ENCODE assay signal across 10 cellular contexts in the genomic region with DNA sequence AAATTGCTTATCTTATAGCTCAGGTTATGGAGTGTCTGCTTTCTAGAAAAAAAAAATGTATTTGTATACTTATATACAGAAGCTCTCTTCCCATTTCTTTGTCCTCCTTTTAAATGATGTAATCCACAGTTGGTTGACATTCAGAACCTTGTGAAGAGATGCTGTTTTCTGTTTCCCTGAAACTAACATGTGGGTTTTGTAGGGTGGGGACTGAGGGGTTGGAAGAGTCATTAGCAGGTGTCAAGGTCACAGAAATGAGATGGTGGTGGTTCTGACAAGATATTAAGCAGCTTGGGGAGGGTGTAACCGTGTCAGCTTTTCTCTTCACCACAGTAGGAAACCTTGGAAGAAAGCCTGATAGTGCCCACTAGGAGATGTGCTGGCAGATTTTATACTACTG. TPM values are rescaled to one million over a fixed set of nuclear protein-coding genes. Genes with fewer than 3 reads are reported as not detected.
DNase-seq lines count a peak whose midpoint lies in the region; ATAC-seq and TF ChIP-seq lines count a peak whose summit lies in the region.
"Had no signal": no experiment of that assay in that cellular context is flagged by ENCODE, and none has a peak within 500 bp of the region (broad histone marks: within the 10 kb centered on the region; RNA-seq: fewer than 3 reads in every experiment).

No MANE protein-coding gene starts in this region.

- H3K4me1 Mint-ChIP-seq in effector memory CD8-positive, alpha-beta T cell (ENCODE audit: low read depth in 2 of 2) = peaks cover 63 to 78% of the 10 kb centered on the region in 2 donors
- peaks cover 30% of the 10 kb centered on the region for H3K4me1 Mint-ChIP-seq in type B pancreatic cell (ENCODE audit: unreplicated experiment)

- TF ChIP-seq CTCF in type B pancreatic cell (conservative IDR thresholded peaks at IDR 0.05) (no peak), GM13977 (IDR thresholded peaks at IDR 0.05; ENCODE audit: extremely low read depth, insufficient read depth, missing control alignments) (no peak)

- H3K9me3 Mint-ChIP-seq in effector memory CD8-positive, alpha-beta T cell = no peaks in the 10 kb centered on the region
- no peaks in the 10 kb centered on the region for H3K9me3 Mint-ChIP-seq in type B pancreatic cell

- H3K27ac Mint-ChIP-seq in effector memory CD8-positive, alpha-beta T cell = peak overlapping the region; percentile 55 to 95
- peak overlapping the region; percentile 25 for H3K27ac Mint-ChIP-seq in type B pancreatic cell

- peak overlapping the region; percentile 80 to 88 for H3K4me3 Mint-ChIP-seq in effector memory CD8-positive, alpha-beta T cell
- H3K4me3 Mint-ChIP-seq in type B pancreatic cell = peak overlapping the region; percentile 65

- ATAC-seq in effector memory CD8-positive, alpha-beta T cell (replicated peaks) = peak; percentile 9

- DNase-seq in stimulated activated CD4-positive, alpha-beta T cell treated with anti-CD3 and anti-CD28 coated beads, Interleukin-4, amount 100 ng/mL, for 24 hours = peak; percentile 46
- no peak for DNase-seq in stimulated activated CD4-positive, alpha-beta T cell treated with anti-CD3 and anti-CD28 coated beads, Interleukin-12 subunit alpha, Interleukin-12 subunit beta, amount 100 ng/mL, for 4 hours
- DNase-seq in RKO (ENCODE audit: low spot score) (peak; percentile 15), type B pancreatic cell (ENCODE audit: extremely low spot score, unreplicated experiment) (no peak), 8988T (no peak), GM13977 (ENCODE audit: low spot score) (no peak), putamen (ENCODE audit: low spot score) (no peak)
- peak in 1 of 3 experiments; percentile 17 for DNase-seq in effector memory CD8-positive, alpha-beta T cell
- DNase-seq: hypothalamus, NCI-H2029 treated with DMSO at 0.1 percent for 48 hours had no signal

- no peaks in the 10 kb centered on the region for H3K27me3 Mint-ChIP-seq in effector memory CD8-positive, alpha-beta T cell
- H3K27me3 Mint-ChIP-seq in type B pancreatic cell = peaks cover 3% of the 10 kb centered on the region

- H3K36me3 Mint-ChIP-seq in effector memory CD8-positive, alpha-beta T cell (ENCODE audit: insufficient read depth) = peaks cover 28% of the 10 kb centered on the region
- peaks cover 6% of the 10 kb centered on the region for H3K36me3 Mint-ChIP-seq in type B pancreatic cell

- in situ Hi-C loops in GM13977 (cut with MboI; ENCODE audit: low pct_unique_long_range_greater_than_20kb, low sequenced_read_pairs, unreplicated experiment) = no loop called here

RNA-seq across cellular contexts. Expression of gene RASA2, which starts 2.4 kb away (rescaled TPM):
- total RNA-seq in type B pancreatic cell (ENCODE audit: low replicate concordance) = 14.3 and 20.3 TPM in 2 replicates

Comparison
In these comparisons a context has a peak if more than half of its experiments do, and no peak if none do; other contexts are left out.
1. DNase-seq: peak in stimulated activated CD4-positive, alpha-beta T cell treated with anti-CD3 and anti-CD28 coated beads, Interleukin-4, amount 100 ng/mL, for 24 hours (single experiment) and RKO (single experiment); none in stimulated activated CD4-positive, alpha-beta T cell treated with anti-CD3 and anti-CD28 coated beads, Interleukin-12 subunit alpha, Interleukin-12 subunit beta, amount 100 ng/mL, for 4 hours (single experiment), type B pancreatic cell (single experiment), 8988T (single experiment), GM13977 (single experiment) and putamen (single experiment).